ENCODE assay signal across 26 cellular contexts in genomic region chr5:180027449-180028089, GRCh38. TPM values are rescaled to one million over a fixed set of nuclear protein-coding genes. Genes with fewer than 3 reads are reported as not detected.
A peak's percentile ranks its signal among the peaks of the same experiment; 100 is the strongest.
DNase-seq lines count a peak whose midpoint lies in the region; ATAC-seq, FAIRE-seq and TF ChIP-seq lines count a peak whose summit lies in the region.
"Had no signal": no experiment of that assay in that cellular context is flagged by ENCODE, and none has a peak within 500 bp of the region (broad histone marks: within the 10 kb centered on the region; RNA-seq: fewer than 3 reads in every experiment).

No MANE protein-coding gene starts in this region.

- no peak overlapping the region for H4K91ac ChIP-seq in H9 (ENCODE audit: insufficient read length, low read depth, low read length)

- H3K23me2 ChIP-seq in H9 (ENCODE audit: insufficient read length, low read depth, low read length, poor library complexity, severe bottlenecking) = no peaks in the 10 kb centered on the region

- H3K4me3 ChIP-seq in A549 (no peak overlapping the region), A673 (ENCODE audit: low read depth, low read length, poor library complexity, severe bottlenecking) (no peak overlapping the region)
- H3K4me3 ChIP-seq: pancreas, testis had no signal

- H2AFZ ChIP-seq in H9 (ENCODE audit: low read length) = no peak overlapping the region

- no peak overlapping the region for H2BK15ac ChIP-seq in H9 (ENCODE audit: low read depth, low read length)

- H2BK12ac ChIP-seq in H9 (ENCODE audit: insufficient read length, low read depth, low read length) = no peak overlapping the region

- no peaks in the 10 kb centered on the region for H3K27me3 ChIP-seq in H9 (ENCODE audit: insufficient read depth, low read length)
- no peaks in the 10 kb centered on the region for H3K27me3 ChIP-seq in A673 (replicated peaks; ENCODE audit: insufficient read depth, low read depth, low read length, poor library complexity)
- H3K27me3 ChIP-seq: pancreas, testis had no signal

- TF ChIP-seq POLR2A in A549 (IDR thresholded peaks at IDR 0.05; ENCODE audit: low read length) = no peak

- H2BK120ac ChIP-seq in H9 (ENCODE audit: low read depth, low read length, poor library complexity, severe bottlenecking) = no peak overlapping the region

- peaks cover 3% of the 10 kb centered on the region for H3K79me1 ChIP-seq in H9 (ENCODE audit: insufficient read depth, low read depth, low read length, poor library complexity, severe bottlenecking)

- no peak overlapping the region for H3K9ac ChIP-seq in H9 (ENCODE audit: extremely low read depth, insufficient read length, low read length)

- no peak overlapping the region for H3K23ac ChIP-seq in H9 (ENCODE audit: insufficient read length, low read depth, low read length)

- ATAC-seq in A549 = peak; percentile 23 to 43; a peak in 2 of 6 replicates
- ATAC-seq in left lobe of liver = peak; percentile 36
- no peak for ATAC-seq in activated T-helper 17 cell treated with anti-CD3 and anti-CD28 coated beads, Interleukin-2, amount 50 U/mL, for 72 hours (replicated peaks)
- ATAC-seq: esophagus mucosa had no signal

- H3K4ac ChIP-seq in H9 (ENCODE audit: low read depth, low read length) = no peak overlapping the region

- H3K9me3 ChIP-seq in A549 (no peaks in the 10 kb centered on the region), H9 (ENCODE audit: control insufficient read depth, low read depth, low read length) (no peaks in the 10 kb centered on the region), A673 (ENCODE audit: low read depth, low read length, poor library complexity, severe bottlenecking) (no peaks in the 10 kb centered on the region)
- H3K9me3 ChIP-seq: pancreas, testis had no signal

- H3K4me1 Mint-ChIP-seq in H9 = peaks cover 22 to 30% of the 10 kb centered on the region in 2 experiments
- peaks cover 17% of the 10 kb centered on the region for H3K4me1 Mint-ChIP-seq in chondrocyte (ENCODE audit: low read depth)
- no peaks in the 10 kb centered on the region for H3K4me1 Mint-ChIP-seq in activated T-helper 17 cell treated with anti-CD3 and anti-CD28 coated beads, Interleukin-2, amount 50 U/mL, for 72 hours

- H3K56ac ChIP-seq in H9 (ENCODE audit: insufficient read length, low read depth, low read length) = no peak overlapping the region

- H3K79me2 ChIP-seq in H9 (ENCODE audit: insufficient read depth, low read length) = no peaks in the 10 kb centered on the region

- H3K27me3 Mint-ChIP-seq in H9 (ENCODE audit: low read depth) (no peaks in the 10 kb centered on the region), chondrocyte (ENCODE audit: low read depth) (no peaks in the 10 kb centered on the region)
- H3K27me3 Mint-ChIP-seq in activated T-helper 17 cell treated with anti-CD3 and anti-CD28 coated beads, Interleukin-2, amount 50 U/mL, for 72 hours = no peaks in the 10 kb centered on the region
- H3K27me3 Mint-ChIP-seq: CD4-positive, alpha-beta T cell; memory B cell had no signal

- H4K5ac ChIP-seq in H9 (ENCODE audit: insufficient read length, low read depth, low read length) = no peak overlapping the region

- no peak for TF ChIP-seq EP300 in A549 (IDR thresholded peaks at IDR 0.05)

- H3K4me2 ChIP-seq in A549 (no peak overlapping the region), H9 (ENCODE audit: insufficient read depth, insufficient read length, low read length) (no peak overlapping the region)

- H2BK20ac ChIP-seq in H9 (ENCODE audit: low read depth, low read length, poor library complexity, severe bottlenecking) = no peak overlapping the region

- H3K27ac ChIP-seq in A549 = no peak overlapping the region
- no peak overlapping the region for H3K27ac ChIP-seq in H9 (ENCODE audit: insufficient read length, low read depth, low read length)
- H3K27ac ChIP-seq in A673 (ENCODE audit: low read depth, low read length, poor library complexity, severe bottlenecking) = no peak overlapping the region
- H3K27ac ChIP-seq: testis had no signal

- no peak for TF ChIP-seq RAD21 in A549 (conservative IDR thresholded peaks at IDR 0.05 in 1 of 2, IDR thresholded peaks at IDR 0.05 in 1 of 2)

- H3K4me1 ChIP-seq in A549 (no peaks in the 10 kb centered on the region), H9 (ENCODE audit: insufficient read depth, low read length) (no peaks in the 10 kb centered on the region), A673 (ENCODE audit: insufficient read depth, low read length, poor library complexity, severe bottlenecking) (no peaks in the 10 kb centered on the region)
- H3K4me1 ChIP-seq: testis had no signal

- H3K4me3 Mint-ChIP-seq in H9 (no peak overlapping the region), chondrocyte (ENCODE audit: unreplicated experiment) (no peak overlapping the region)
- H3K4me3 Mint-ChIP-seq in activated T-helper 17 cell treated with anti-CD3 and anti-CD28 coated beads, Interleukin-2, amount 50 U/mL, for 72 hours = no peak overlapping the region
- H3K4me3 Mint-ChIP-seq: CD4-positive, alpha-beta T cell; memory B cell had no signal

- intact Hi-C loops in A673 (cut with micrococcal nuclease; ENCODE audit: unreplicated experiment) = no loop called here

- BruUV-seq in A673 (replicated peaks; lab: Mats Ljungman, UMichigan) = no TSS peak

- H3K14ac ChIP-seq in H9 (ENCODE audit: insufficient read depth, low read length) = no peak overlapping the region; the same call in 1 of the 2 replicates

- H2AK5ac ChIP-seq in H9 (ENCODE audit: insufficient read length, low read length) = no peak overlapping the region

- POLR2A ChIA-PET in A549 (lab: Yijun Ruan, JAX) (no interaction called here), GM10248 (lab: Yijun Ruan, JAX) (interaction anchor here (0.5 kb wide), 1 partner anchor 20 kb away, joined by 3 read pairs; no protein-coding TSS in a partner anchor), A673 (lab: Charles Lee; ENCODE audit: low non-redundant PET) (no interaction called here)

- FAIRE-seq in A549 (lab: Jason Lieb, UNC) = no peak
- FAIRE-seq: GM12892, pancreas had no signal

- no peaks in the 10 kb centered on the region for H3K9me3 Mint-ChIP-seq in H9
- H3K9me3 Mint-ChIP-seq in chondrocyte (ENCODE audit: low read depth) = peaks cover 9% of the 10 kb centered on the region
- H3K9me3 Mint-ChIP-seq in activated T-helper 17 cell treated with anti-CD3 and anti-CD28 coated beads, Interleukin-2, amount 50 U/mL, for 72 hours = no peaks in the 10 kb centered on the region
- H3K9me3 Mint-ChIP-seq: CD4-positive, alpha-beta T cell; memory B cell had no signal

- H3K36me3 Mint-ChIP-seq in H9 (ENCODE audit: insufficient read depth in 1 of 3, low read depth in 3 of 3) (peaks cover 6 to 31% (median 30%) of the 10 kb centered on the region in 3 experiments), chondrocyte (ENCODE audit: low read depth) (peaks cover 16% of the 10 kb centered on the region)
- H3K36me3 Mint-ChIP-seq in activated T-helper 17 cell treated with anti-CD3 and anti-CD28 coated beads, Interleukin-2, amount 50 U/mL, for 72 hours (ENCODE audit: low read depth) = no peaks in the 10 kb centered on the region

- DNase-seq in A549 (ENCODE audit: low read depth in 1 of 2, low spot score in 1 of 2) (no peak), H9 (no peak), chondrocyte (ENCODE audit: low spot score) (no peak), left lobe of liver (ENCODE audit: low spot score) (no peak), GM10248 (ENCODE audit: extremely low spot score) (no peak), NCI-H2081 (lab: John Stamatoyannopoulos, UW) (no peak), A673 (ENCODE audit: low spot score) (no peak)
- DNase-seq: activated CD4-positive, CD25-positive, alpha-beta regulatory T cell treated with anti-CD3 and anti-CD28 coated beads, Interleukin-2, amount 50 U/mL, for 72 hours; activated naive CD4-positive, alpha-beta T cell treated with Interleukin-2 at 50 U/mL for 16 hours; activated T-cell treated with anti-CD3 and anti-CD28 coated beads, Interleukin-2, amount 50 U/mL, for 1 hour; amniotic stem cell; CD4-positive, alpha-beta T cell; DMS79 treated with DMSO at 0.1 percent for 48 hours; effector CD4-positive, alpha-beta T cell; foreskin melanocyte; Kasumi-1; NCI-H1048; NCI-H187 treated with DMSO at 0.1 percent for 48 hours; NCI-H774; pancreas; SW 1271; testis had no signal

- CTCF ChIA-PET in A549 (lab: Yijun Ruan, JAX) = interaction anchor here (1.3 to 2.5 kb wide), 4 partner anchors 14 to 64 kb away, joined by 3 to 7 read pairs (median 5); no protein-coding TSS in a partner anchor
- CTCF ChIA-PET in GM10248 (lab: Yijun Ruan, JAX) = interaction anchor here (1.1 to 2.6 kb wide), 2 partner anchors 9 to 13 kb away, joined by 3 to 6 read pairs; no protein-coding TSS in a partner anchor
- CTCF ChIA-PET in A673 (lab: Charles Lee) = no interaction called here

- H4K20me1 ChIP-seq in H9 (ENCODE audit: control insufficient read depth, insufficient read depth, insufficient read length) = no peaks in the 10 kb centered on the region

- TF ChIP-seq CTCF in A549 (IDR thresholded peaks at IDR 0.05) = no peak
- TF ChIP-seq CTCF in H9 (conservative IDR thresholded peaks at IDR 0.05) = no peak
- no peak for TF ChIP-seq CTCF in chondrocyte (IDR thresholded peaks at IDR 0.05)
- no peak for TF ChIP-seq CTCF in GM10248 (IDR thresholded peaks at IDR 0.05; ENCODE audit: control extremely low read depth, extremely low read depth, low read depth, missing control alignments)
- TF ChIP-seq CTCF in A673 (conservative IDR thresholded peaks at IDR 0.05; ENCODE audit: low read depth, low read length) = no peak

- no peak overlapping the region for H2BK5ac ChIP-seq in H9 (ENCODE audit: insufficient read length, low read length)

- no peak overlapping the region for H3T11ph ChIP-seq in H9 (ENCODE audit: low read length)

- no peak overlapping the region for H4K8ac ChIP-seq in H9 (replicated peaks; ENCODE audit: insufficient read length, low read depth, low read length)

- H3K27ac Mint-ChIP-seq in H9 (peak overlapping the region; percentile 21 to 76 (median 68); a peak in 4 of 7 replicates), chondrocyte (ENCODE audit: unreplicated experiment) (peak overlapping the region; percentile 14)
- H3K27ac Mint-ChIP-seq in activated T-helper 17 cell treated with anti-CD3 and anti-CD28 coated beads, Interleukin-2, amount 50 U/mL, for 72 hours = no peak overlapping the region
- H3K27ac Mint-ChIP-seq: CD4-positive, alpha-beta T cell; memory B cell had no signal

- H3K36me3 ChIP-seq in A673 (ENCODE audit: insufficient read depth, low read length, poor library complexity, severe bottlenecking) = no peaks in the 10 kb centered on the region
- H3K36me3 ChIP-seq: pancreas had no signal

- H3K18ac ChIP-seq in H9 (ENCODE audit: insufficient read length, low read depth, low read length) = no peak overlapping the region

- 92% methylated on average over 15 of the region's 15 CpGs for WGBS in A549 (ENCODE audit: missing lambda C conversion rate)
- WGBS in H9 (ENCODE audit: extremely low coverage, insufficient read length, low lambda C conversion rate) = no CpG with 5 or more reads among the region's 15 CpGs

RNA-seq across cellular contexts. Expression of gene RNF130, which starts 44.0 kb away (rescaled TPM):
- polyA plus RNA-seq in A549 (2011; rRNA removed) (50.1 and 57.1 TPM in 2 replicates), A549 (2017; fragmentation: RNase III; extraction: RNeasy Plus Mini Kit Qiagen cat#74134 plus additional on column Dnase treatment) (31.1 to 35.0 TPM (median 33.3 TPM) in 3 replicates)
- polyA plus RNA-seq in A549 (2012; cell fraction: cytosol; rRNA removed) = 29.7 and 38.7 TPM in 2 replicates
- 24.2 and 30.1 TPM in 2 replicates for polyA plus RNA-seq in A549 (2012; cell fraction: nucleus; rRNA removed)
- 18.4 and 22.8 TPM in 2 replicates for polyA minus RNA-seq in A549 (2011; rRNA and poly(A)+ RNA removed)
- total RNA-seq in H9 (2021) (76.4 and 80.0 TPM in 2 replicates), chondrocyte (43.4 to 49.6 TPM (median 44.9 TPM) in 3 replicates), left lobe of liver (102 TPM), A673 (2021) (31.4 and 31.6 TPM in 2 replicates)
- total RNA-seq in activated T-helper 17 cell treated with anti-CD3 and anti-CD28 coated beads, Interleukin-2, amount 50 U/mL, for 72 hours = 1 to 10 TPM; 9.0 TPM
